1 cellular context compared by ENCODE assay signal in genomic region chr4:135508006-135508714, GRCh38.
TF ChIP-seq lines count a peak whose summit lies in the region.

No MANE protein-coding gene starts in this region.

TF ChIP-seq in GM23338, 12 proteins besides CTCF, POLR2A, EP300 and RAD21 (continued from another document):
- TF ChIP-seq ZNF462 (CRISPR knock-in tag; IDR thresholded peaks at IDR 0.05), result no peak
- TF ChIP-seq STAT1 (IDR thresholded peaks at IDR 0.05; ENCODE audit: unreplicated experiment), result no peak
